In genomic region chr1:155267373-155267772, GRCh38 we compare ENCODE assay signal across 21 cellular contexts. TPM values are rescaled to one million over a fixed set of nuclear protein-coding genes. Genes with fewer than 3 reads are reported as not detected.
"Had no signal": no experiment of that assay in that cellular context is flagged by ENCODE, and none has a peak within 500 bp of the region (broad histone marks: within the 10 kb centered on the region; RNA-seq: fewer than 3 reads in every experiment).

No MANE protein-coding gene starts in this region.

- H3K27ac ChIP-seq: right lobe of liver, SJSA1, upper lobe of left lung, WERI-Rb-1 had no signal

- DNase-seq: activated CD8-positive, alpha-beta memory T cell treated with anti-CD3 and anti-CD28 coated beads, Interleukin-2, amount 50 U/mL, for 48 hours; activated naive CD4-positive, alpha-beta T cell treated with Interleukin-2 at 50 U/mL for 16 hours; activated T-cell treated with anti-CD3 and anti-CD28 coated beads, Interleukin-2, amount 50 U/mL, for 4 hours; effector CD4-positive, alpha-beta T cell; erythroblast; foreskin fibroblast; hypothalamus; naive B cell; occipital lobe; right lobe of liver; stimulated activated CD4-positive, alpha-beta T cell treated with anti-CD3 and anti-CD28 coated beads, Interleukin-2, amount 100 ng/mL, for 48 hours; stimulated activated CD8-positive, alpha-beta memory T cell treated with anti-CD3 and anti-CD28 coated beads, Interleukin-4, amount 100 ng/mL, for 48 hours; stimulated activated naive CD4-positive, alpha-beta T cell treated with Interleukin-2 at 50 U/mL for 16 hours; T-helper 1 cell; upper lobe of left lung; WERI-Rb-1 had no signal

- H3K9me3 ChIP-seq: right lobe of liver, SJSA1, upper lobe of left lung had no signal

- H3K4me3 ChIP-seq: right lobe of liver, SJSA1, upper lobe of left lung had no signal

- H3K27me3 ChIP-seq: right lobe of liver, SJSA1, upper lobe of left lung had no signal

- ATAC-seq: activated T-cell treated with anti-CD3 and anti-CD28 coated beads, Interleukin-2, amount 50 U/mL, for 4 hours; right lobe of liver had no signal

RNA-seq across cellular contexts. Expression of gene PKLR, which starts 33.9 kb away (rescaled TPM):
- total RNA-seq: fibroblast of lung, mononuclear cell, occipital lobe, posterior vena cava, SJSA1 had no signal
- polyA plus RNA-seq: fibroblast of lung, neural cell had no signal
